In the genomic region with DNA sequence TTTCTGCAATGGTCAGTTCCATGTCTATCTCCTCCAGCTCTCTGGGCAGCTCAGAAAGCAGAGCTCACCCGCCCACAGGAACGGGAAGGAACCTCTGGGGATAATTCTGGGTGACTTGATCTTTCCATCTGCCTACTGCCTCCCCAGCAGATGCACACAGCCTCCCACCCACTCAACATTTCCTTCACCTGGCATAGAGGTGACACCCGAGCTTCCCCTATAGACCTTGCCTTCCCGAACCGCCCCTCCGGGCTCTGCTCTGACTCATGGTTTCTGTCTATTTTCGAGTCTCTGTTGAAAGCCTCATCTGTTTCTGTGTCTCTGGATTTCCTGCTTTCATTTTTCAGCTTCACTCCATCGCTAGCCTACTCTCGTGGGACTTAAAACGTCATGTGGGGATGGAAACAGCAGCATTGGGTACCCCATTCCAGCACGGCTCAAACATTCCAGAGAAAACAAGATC, we compare ENCODE assay signal across 8 cellular contexts. TPM values are rescaled to one million over a fixed set of nuclear protein-coding genes. Genes with fewer than 3 reads are reported as not detected.
DNase-seq lines count a peak whose midpoint lies in the region; ATAC-seq lines count a peak whose summit lies in the region.

No MANE protein-coding gene starts in this region.

- DNase-seq in activated CD4-positive, CD25-positive, alpha-beta regulatory T cell treated with anti-CD3 and anti-CD28 coated beads, Interleukin-2, amount 50 U/mL, for 16 hours (ENCODE audit: low read depth, low spot score), result peak; percentile 53
- peak; percentile 36 for DNase-seq in dedifferentiated amniotic fluid mesenchymal stem cell (ENCODE audit: extremely low spot score)
- DNase-seq in trophoblast cell, result peak; percentile 60 to 73
- DNase-seq in aorta, result no peak
- DNase-seq in NCI-H187 treated with DMSO at 0.1 percent for 48 hours (lab: John Stamatoyannopoulos, UW), result no peak
- no peak for DNase-seq in NCI-H1436 treated with DMSO at 0.1 percent for 48 hours (lab: John Stamatoyannopoulos, UW)

- H2AFZ ChIP-seq in trophoblast cell (ENCODE audit: insufficient read depth, low read length, poor library complexity), result no peak overlapping the region

- no peak overlapping the region for H4K8ac ChIP-seq in trophoblast cell (ENCODE audit: low read depth, low read length)

- H2BK5ac ChIP-seq in trophoblast cell (ENCODE audit: low read depth, low read length, poor library complexity), result no peak overlapping the region

- H3K4me1 ChIP-seq in trophoblast cell (ENCODE audit: control insufficient read depth in 1 of 2, insufficient read depth in 2 of 2, low read length in 2 of 2) (peaks cover 12 to 16% of the 10 kb centered on the region in 2 experiments), aorta (ENCODE audit: control insufficient read depth in 1 of 2, insufficient read depth in 2 of 2, low read length in 2 of 2) (no peaks in the 10 kb centered on the region)

- no peaks in the 10 kb centered on the region for H3K27me3 ChIP-seq in trophoblast cell (ENCODE audit: insufficient read depth, low read length)
- no peaks in the 10 kb centered on the region for H3K27me3 ChIP-seq in aorta (ENCODE audit: control insufficient read depth in 1 of 2, insufficient read depth in 2 of 2, low read length in 1 of 2)

- no peak overlapping the region for H2BK12ac ChIP-seq in trophoblast cell (ENCODE audit: low read length)

- H3K4me3 ChIP-seq in trophoblast cell (ENCODE audit: low read depth, low read length) (no peak overlapping the region), aorta (ENCODE audit: low read length in 2 of 2) (no peak overlapping the region)

- peaks cover 2% of the 10 kb centered on the region for H3K79me2 ChIP-seq in trophoblast cell (ENCODE audit: control insufficient read depth, insufficient read depth, low read length, poor library complexity)

- no peak overlapping the region for H3K23ac ChIP-seq in trophoblast cell (ENCODE audit: low read length)

- H3K14ac ChIP-seq in trophoblast cell (ENCODE audit: low read length), result no peak overlapping the region

- no CpG with 5 or more reads among the region's 11 CpGs for WGBS in trophoblast cell (ENCODE audit: extremely low coverage, insufficient coverage, insufficient read length)
- WGBS in aorta, 2 donors, result 9 to 12% methylated on average over 11 of the region's 11 CpGs

- H2BK120ac ChIP-seq in trophoblast cell (ENCODE audit: insufficient read depth, low read length, poor library complexity), result no peak overlapping the region

- H3K18ac ChIP-seq in trophoblast cell (ENCODE audit: low read length), result no peak overlapping the region

- H2AK5ac ChIP-seq in trophoblast cell (ENCODE audit: low read length), result no peak overlapping the region

- peaks cover 14 to 16% of the 10 kb centered on the region in 2 experiments for H3K36me3 ChIP-seq in trophoblast cell (ENCODE audit: control insufficient read depth in 1 of 2, insufficient read depth in 2 of 2, low read length in 2 of 2)
- H3K36me3 ChIP-seq in aorta (ENCODE audit: control insufficient read depth in 1 of 2, insufficient read depth in 2 of 2, low read length in 1 of 2), result peaks cover 0 to 2% of the 10 kb centered on the region in 2 donors

- ATAC-seq in GM19023 (IDR thresholded peaks at IDR 0.05; ENCODE audit: unreplicated experiment) (peak; percentile 71), HG03045 (IDR thresholded peaks at IDR 0.05; ENCODE audit: unreplicated experiment) (peak; percentile 85), aorta (ENCODE audit: low FRiP score) (peak; percentile 57)

- H3K4ac ChIP-seq in trophoblast cell (ENCODE audit: low read depth, low read length), result no peak overlapping the region

- H3K4me2 ChIP-seq in trophoblast cell (ENCODE audit: low read length), result no peak overlapping the region

- H3K9ac ChIP-seq in trophoblast cell (ENCODE audit: low read length), result no peak overlapping the region

- H3K27ac ChIP-seq in trophoblast cell (ENCODE audit: low read depth, low read length) (peak overlapping the region; percentile 4), aorta (ENCODE audit: low read depth in 1 of 2, low read length in 2 of 2) (peak overlapping the region in 1 of 2 donors; percentile 12)

- H4K91ac ChIP-seq in trophoblast cell (ENCODE audit: low read depth, low read length), result no peak overlapping the region

- H4K12ac ChIP-seq in trophoblast cell (ENCODE audit: low read depth, low read length), result no peak overlapping the region

- H3K9me3 ChIP-seq in trophoblast cell (ENCODE audit: insufficient read depth, low read depth, low read length) (no peaks in the 10 kb centered on the region), aorta (ENCODE audit: control insufficient read depth, low read length) (no peaks in the 10 kb centered on the region)

- intact Hi-C loops in aorta (cut with DNase I), result no loop called here

- no peaks in the 10 kb centered on the region for H3K79me1 ChIP-seq in trophoblast cell (ENCODE audit: low read length)

RNA-seq across cellular contexts. Expression of a gene that starts 11.4 kb away (rescaled TPM):
- polyA plus RNA-seq in trophoblast cell (2013), result 29.6 and 29.8 TPM in 2 replicates
- total RNA-seq in aorta, result 10 to 100 TPM; 38.9 to 51.0 TPM
- polyA plus RNA-seq in aorta, result 10 to 100 TPM in 1 of 2 donors, 1 to 10 TPM in 1; 5.6 to 30.8 TPM

RNA-seq across cellular contexts. Expression of a gene that starts 11.6 kb away (rescaled TPM):
- 44.9 and 45.1 TPM in 2 replicates for polyA plus RNA-seq in trophoblast cell (2013)
- 10 to 100 TPM; 24.6 to 26.6 TPM for total RNA-seq in aorta
- 10 to 100 TPM; 37.9 to 38.8 TPM for polyA plus RNA-seq in aorta

RNA-seq across cellular contexts. Expression of a gene that starts 21.0 kb away (rescaled TPM):
- 8.8 and 8.9 TPM in 2 replicates for polyA plus RNA-seq in trophoblast cell (2013)
- 10 to 100 TPM; 26.2 to 27.4 TPM for total RNA-seq in aorta
- 10 to 100 TPM; 27.7 to 33.0 TPM for polyA plus RNA-seq in aorta

RNA-seq across cellular contexts. Expression of a gene that starts 39.2 kb away (rescaled TPM):
- polyA plus RNA-seq in trophoblast cell (2013), result 8.9 and 10.2 TPM in 2 replicates
- total RNA-seq in aorta, result 10 to 100 TPM in 1 of 2 donors, 1 to 10 TPM in 1; 8.0 to 15.7 TPM
- polyA plus RNA-seq in aorta, result 1 to 10 TPM; 5.0 to 7.8 TPM

RNA-seq across cellular contexts. Expression of a gene that starts 44.6 kb away (rescaled TPM):
- polyA plus RNA-seq in trophoblast cell (2013), result 48.2 and 51.5 TPM in 2 replicates
- total RNA-seq in aorta, result 10 to 100 TPM; 71.0 to 76.2 TPM
- polyA plus RNA-seq in aorta, result 10 to 100 TPM; 17.2 to 99.5 TPM

Comparison
In these comparisons a context has a peak if more than half of its experiments do, and no peak if none do; other contexts are left out.
1. DNase-seq: peak in activated CD4-positive, CD25-positive, alpha-beta regulatory T cell treated with anti-CD3 and anti-CD28 coated beads, Interleukin-2, amount 50 U/mL, for 16 hours (single experiment), dedifferentiated amniotic fluid mesenchymal stem cell (single experiment) and trophoblast cell (2 of 2); none in aorta (0 of 2), NCI-H187 treated with DMSO at 0.1 percent for 48 hours (single experiment) and NCI-H1436 treated with DMSO at 0.1 percent for 48 hours (single experiment).
2. Peak in every context shown above with its lines, with median percentiles within 50 percentile points of each other: ATAC-seq.